1 cellular context compared by ENCODE assay signal in genomic region chr1:10387611-10388386, GRCh38.
TF ChIP-seq lines count a peak whose summit lies in the region.

No MANE protein-coding gene starts in this region.

TF ChIP-seq in K562, 482 proteins besides CTCF, POLR2A, EP300 and RAD21 (continued from another document):
- TF ChIP-seq ZNF318 (IDR thresholded peaks at IDR 0.05; ENCODE audit: borderline replicate concordance in 1 of 2, low read depth in 1 of 2) (peak in 1 of 2 experiments; percentile 26; a peak in 1 of 4 replicates), KDM1A (IDR thresholded peaks at IDR 0.05) (peak; percentile 82 to 86), MAFK (IDR thresholded peaks at IDR 0.05; ENCODE audit: low read length) (peak; percentile 95), PKNOX1 (IDR thresholded peaks at IDR 0.05) (peak; percentile 62), NBN (IDR thresholded peaks at IDR 0.05; ENCODE audit: low read depth) (no peak), SIRT6 (IDR thresholded peaks at IDR 0.05; ENCODE audit: low read depth, low read length) (no peak), ADNP (tag; IDR thresholded peaks at IDR 0.05) (no peak), HDAC3 (IDR thresholded peaks at IDR 0.05; ENCODE audit: borderline replicate concordance, partially characterized antibody) (no peak), ATF7 (IDR thresholded peaks at IDR 0.05) (peak; percentile 30; the same call in 1 of the 2 replicates), TAL1 (IDR thresholded peaks at IDR 0.05) (no peak), YBX1 (IDR thresholded peaks at IDR 0.05) (no peak), ZMIZ1 (IDR thresholded peaks at IDR 0.05; ENCODE audit: low read depth in 2 of 2, low read length in 2 of 2) (peak in 1 of 2 experiments; percentile 87; a peak in 2 of 4 replicates), ZNF592 (IDR thresholded peaks at IDR 0.05) (0 out of 2 replicates have a peak, but pooled peaks have one; percentile 50), MAZ (CRISPR knock-in tag; conservative IDR thresholded peaks at IDR 0.05 in 1 of 2, IDR thresholded peaks at IDR 0.05 in 1 of 2) (peak in 1 of 2 experiments; percentile 53; a peak in 1 of 4 replicates), MTA3 (IDR thresholded peaks at IDR 0.05; ENCODE audit: borderline replicate concordance) (0 out of 2 replicates have a peak, but pooled peaks have one; percentile 23), FOXK2 (conservative IDR thresholded peaks at IDR 0.05 in 1 of 2, IDR thresholded peaks at IDR 0.05 in 1 of 2; ENCODE audit: low read depth in 2 of 2) (peak in 1 of 2 experiments; percentile 44; a peak in 1 of 4 replicates)
